16 cellular contexts compared by ENCODE assay signal in genomic region chr2:109497447-109497846, GRCh38.
DNase-seq lines count a peak whose midpoint lies in the region; ATAC-seq and TF ChIP-seq lines count a peak whose summit lies in the region.
"Had no signal": no experiment of that assay in that cellular context is flagged by ENCODE, and none has a peak within 500 bp of the region (broad histone marks: within the 10 kb centered on the region; RNA-seq: fewer than 3 reads in every experiment).

No MANE protein-coding gene starts in this region.

- peaks cover 14% of the 10 kb centered on the region for H3K36me3 Mint-ChIP-seq in nephron progenitor cell (ENCODE audit: low read depth)
- H3K36me3 Mint-ChIP-seq: memory B cell had no signal

- ATAC-seq in SK-N-SH treated with all-trans-retinoic acid at 6 μM for 48 hours, result peak; percentile 79
- ATAC-seq in GM18520 (IDR thresholded peaks at IDR 0.05; ENCODE audit: unreplicated experiment), result no peak

- no peaks in the 10 kb centered on the region for H3K9me3 Mint-ChIP-seq in nephron progenitor cell
- H3K9me3 Mint-ChIP-seq: activated naive CD4-positive, alpha-beta T cell treated with anti-CD3 and anti-CD28 coated beads for 36 hours; memory B cell had no signal

- DNase-seq in A673 (ENCODE audit: low spot score) (peak; percentile 53), GM23248 (peak; percentile 78), kidney epithelial cell (ENCODE audit: low read depth) (peak; percentile 16), nephron progenitor cell (no peak), NCI-H226 (no peak)
- DNase-seq in activated effector memory CD4-positive, alpha-beta T cell treated with anti-CD3 and anti-CD28 coated beads, Interleukin-2, amount 50 U/mL, for 16 hours, result no peak
- DNase-seq: activated CD4-positive, alpha-beta T cell treated with anti-CD3 and anti-CD28 coated beads, Interleukin-2, amount 50 U/mL, for 4 hours; activated naive CD4-positive, alpha-beta T cell treated with anti-CD3 and anti-CD28 coated beads for 36 hours; central memory CD4-positive, alpha-beta T cell; DMS79; NCI-H526 treated with DMSO at 0.1 percent for 48 hours; stimulated activated CD4-positive, alpha-beta T cell treated with anti-CD3 and anti-CD28 coated beads, Interleukin-1b, Interleukin-23, amount 100 ng/mL, for 48 hours; T1000 had no signal

- H3K4me3 ChIP-seq in A673 (ENCODE audit: low read depth, low read length, poor library complexity, severe bottlenecking), result no peak overlapping the region
- H3K4me3 ChIP-seq in GM23248, result peak overlapping the region; percentile 1; the same call in 1 of the 2 replicates
- no peak overlapping the region for H3K4me3 ChIP-seq in kidney epithelial cell (ENCODE audit: low read depth, low read length)

- in situ Hi-C loops in GM23248 (cut with MboI), result no loop called here

- H3K36me3 ChIP-seq in A673 (ENCODE audit: insufficient read depth, low read length, poor library complexity, severe bottlenecking) (no peaks in the 10 kb centered on the region), GM23248 (ENCODE audit: low read depth) (no peaks in the 10 kb centered on the region), kidney epithelial cell (ENCODE audit: control insufficient read depth, insufficient read depth, low read length) (no peaks in the 10 kb centered on the region)

- no peaks in the 10 kb centered on the region for H3K9me2 ChIP-seq in GM23248 (ENCODE audit: insufficient read depth)

- H3K4me1 ChIP-seq in A673 (ENCODE audit: insufficient read depth, low read length, poor library complexity, severe bottlenecking) (no peaks in the 10 kb centered on the region), GM23248 (ENCODE audit: insufficient read depth) (peaks cover 16% of the 10 kb centered on the region)

- H3K27me3 ChIP-seq in A673 (replicated peaks; ENCODE audit: insufficient read depth, low read depth, low read length, poor library complexity) (no peaks in the 10 kb centered on the region), GM23248 (replicated peaks; ENCODE audit: insufficient read depth) (no peaks in the 10 kb centered on the region), kidney epithelial cell (ENCODE audit: control insufficient read depth, insufficient read depth, low read length) (no peaks in the 10 kb centered on the region)

- BruUV-seq in A673 (replicated peaks; lab: Mats Ljungman, UMichigan), result no TSS peak

- H3K27me3 Mint-ChIP-seq in nephron progenitor cell (ENCODE audit: low read depth, poor library complexity), result peaks cover 3% of the 10 kb centered on the region

- TF ChIP-seq CTCF in A673 (conservative IDR thresholded peaks at IDR 0.05; ENCODE audit: low read depth, low read length) (no peak), kidney epithelial cell (IDR thresholded peaks at IDR 0.05; ENCODE audit: insufficient read depth, low read length, poor library complexity, severe bottlenecking) (no peak), nephron progenitor cell (IDR thresholded peaks at IDR 0.05) (no peak)

- no peak overlapping the region for H3K9ac ChIP-seq in GM23248

- CTCF ChIA-PET in A673 (lab: Charles Lee), result no interaction called here

- POLR2A ChIA-PET in A673 (lab: Charles Lee; ENCODE audit: low non-redundant PET), result no interaction called here

- WGBS in GM23248 (ENCODE audit: low coverage in 1 of 2, low lambda C conversion rate in 2 of 2, missing lambda C conversion rate in 2 of 2), 2 experiments, result 1 to 2% methylated on average over 8 of the region's 8 CpGs

- H3K9me3 ChIP-seq in A673 (ENCODE audit: low read depth, low read length, poor library complexity, severe bottlenecking) (no peaks in the 10 kb centered on the region), GM23248 (ENCODE audit: low read depth) (no peaks in the 10 kb centered on the region)

- H2AFZ ChIP-seq in GM23248, result no peak overlapping the region

- H3K79me2 ChIP-seq in GM23248 (ENCODE audit: insufficient read depth), result no peaks in the 10 kb centered on the region

- peak overlapping the region; percentile 35 for H3K4me2 ChIP-seq in GM23248 (ENCODE audit: unreplicated experiment)

- H3K27ac Mint-ChIP-seq in nephron progenitor cell, result no peak overlapping the region
- H3K27ac Mint-ChIP-seq: activated naive CD4-positive, alpha-beta T cell treated with anti-CD3 and anti-CD28 coated beads for 36 hours; memory B cell had no signal

- H3K4me1 Mint-ChIP-seq in nephron progenitor cell, result peaks cover 34% of the 10 kb centered on the region
- H3K4me1 Mint-ChIP-seq: memory B cell had no signal

- H3K27ac ChIP-seq in A673 (ENCODE audit: low read depth, low read length, poor library complexity, severe bottlenecking) (no peak overlapping the region), GM23248 (no peak overlapping the region)

- intact Hi-C loops in A673 (cut with micrococcal nuclease; ENCODE audit: unreplicated experiment), result no loop called here

- H3K4me3 Mint-ChIP-seq in nephron progenitor cell, result no peak overlapping the region
- H3K4me3 Mint-ChIP-seq: activated naive CD4-positive, alpha-beta T cell treated with anti-CD3 and anti-CD28 coated beads for 36 hours; memory B cell had no signal

- peaks cover 15% of the 10 kb centered on the region for H3F3A ChIP-seq in GM23248 (ENCODE audit: insufficient read depth)

- H4K20me1 ChIP-seq in GM23248 (ENCODE audit: insufficient read depth), result no peaks in the 10 kb centered on the region

TF ChIP-seq in SK-N-SH treated with all-trans-retinoic acid at 6 μM for 48 hours, 23 proteins besides CTCF, POLR2A, EP300 and RAD21:
- 0 out of 2 replicates have a peak, but pooled peaks have one; percentile 21 for TF ChIP-seq TOX (CRISPR knock-in tag; IDR thresholded peaks at IDR 0.05; ENCODE audit: borderline replicate concordance)
- no peak for TF ChIP-seq ARNTL (CRISPR knock-in tag; IDR thresholded peaks at IDR 0.05; ENCODE audit: borderline replicate concordance, low read depth)
- TF ChIP-seq POU6F1 (CRISPR knock-in tag; IDR thresholded peaks at IDR 0.05; ENCODE audit: borderline replicate concordance, low read depth), result no peak

Comparison
In these comparisons a context has a peak if more than half of its experiments do, and no peak if none do; other contexts are left out.
1. DNase-seq: peak in A673 (single experiment), GM23248 (single experiment) and kidney epithelial cell (single experiment); none in activated effector memory CD4-positive, alpha-beta T cell treated with anti-CD3 and anti-CD28 coated beads, Interleukin-2, amount 50 U/mL, for 16 hours (single experiment), nephron progenitor cell (single experiment) and NCI-H226 (single experiment).